10 cellular contexts compared by ENCODE assay signal in genomic region chr15:69265347-69265955, GRCh38. TPM values are rescaled to one million over a fixed set of nuclear protein-coding genes. Genes with fewer than 3 reads are reported as not detected.
DNase-seq lines count a peak whose midpoint lies in the region; ATAC-seq and TF ChIP-seq lines count a peak whose summit lies in the region.
"Had no signal": no experiment of that assay in that cellular context is flagged by ENCODE, and none has a peak within 500 bp of the region (broad histone marks: within the 10 kb centered on the region; RNA-seq: fewer than 3 reads in every experiment).

No MANE protein-coding gene starts in this region.

- no peaks in the 10 kb centered on the region for H3K36me3 Mint-ChIP-seq in activated naive CD4-positive, alpha-beta T cell treated with anti-CD3 and anti-CD28 coated beads, Interleukin-2, amount 50 U/mL, for 72 hours

- no peaks in the 10 kb centered on the region for H3K9me3 Mint-ChIP-seq in activated naive CD4-positive, alpha-beta T cell treated with anti-CD3 and anti-CD28 coated beads, Interleukin-2, amount 50 U/mL, for 72 hours

- no peak overlapping the region for H3K4me3 ChIP-seq in dorsolateral prefrontal cortex
- H3K4me3 ChIP-seq: BLaER1 treated with 17β-estradiol and CSF1 and Interleukin-3, amounts not matched to agents 10 nM and 100 nM had no signal

- intact Hi-C loops in dorsolateral prefrontal cortex (cut with DNase I): loop anchor here (5.0 to 10.0 kb wide), 3 partner anchors 103 to 201 kb away; partner anchors contain the start of gene GLCE (in 1 of the 2)

- DNase-seq in NCI-H1417 (lab: John Stamatoyannopoulos, UW): peak; percentile 7 to 76 (median 18)
- DNase-seq in NCI-H1417 treated with DMSO at 0.1 percent for 48 hours (lab: John Stamatoyannopoulos, UW): no peak
- peak; percentile 40 for DNase-seq in NCI-H1694 treated with DMSO at 0.1 percent for 48 hours (lab: John Stamatoyannopoulos, UW)
- DNase-seq in dorsolateral prefrontal cortex: no peak
- peak; percentile 10 for DNase-seq in pulmonary artery endothelial cell (ENCODE audit: low read depth, low spot score)
- DNase-seq in HuH-7.5 (ENCODE audit: low spot score): no peak
- no peak for DNase-seq in activated naive CD4-positive, alpha-beta T cell treated with anti-CD3 and anti-CD28 coated beads, Interleukin-2, amount 50 U/mL, for 72 hours (ENCODE audit: low spot score in 2 of 2)

- peak in 55 of 56 donors; percentile 33 to 80 (median 66) for TF ChIP-seq CTCF in dorsolateral prefrontal cortex (IDR thresholded peaks at IDR 0.05 in 54 of 56, conservative IDR thresholded peaks at IDR 0.05 in 2 of 56; ENCODE audit: low read depth in 1 of 56, partially characterized antibody in 56 of 56)

- no peak for ATAC-seq in activated naive CD4-positive, alpha-beta T cell treated with anti-CD3 and anti-CD28 coated beads, Interleukin-2, amount 50 U/mL, for 72 hours
- ATAC-seq in HG02840 (IDR thresholded peaks at IDR 0.05; ENCODE audit: low FRiP score, unreplicated experiment): no peak

- no peaks in the 10 kb centered on the region for H3K27me3 ChIP-seq in dorsolateral prefrontal cortex
- H3K27me3 ChIP-seq: BLaER1 treated with 17β-estradiol and CSF1 and Interleukin-3, amounts not matched to agents 10 nM and 100 nM; neutrophil had no signal

- no peak overlapping the region for H3K27ac ChIP-seq in dorsolateral prefrontal cortex
- H3K27ac ChIP-seq: BLaER1 treated with 17β-estradiol and CSF1 and Interleukin-3, amounts not matched to agents 10 nM and 100 nM; neutrophil had no signal

- no peak overlapping the region for H3K27ac Mint-ChIP-seq in activated naive CD4-positive, alpha-beta T cell treated with anti-CD3 and anti-CD28 coated beads, Interleukin-2, amount 50 U/mL, for 72 hours

RNA-seq across cellular contexts. Expression of gene PAQR5, which starts 33.3 kb away (rescaled TPM):
- total RNA-seq in dorsolateral prefrontal cortex (1 to 10 TPM in 116 of 120 experiments, under 1 TPM in 4; 0.63 to 9.3 (median 2.5) TPM), pulmonary artery endothelial cell (0.07 and 0.13 TPM in 2 replicates)
- total RNA-seq in activated naive CD4-positive, alpha-beta T cell treated with anti-CD3 and anti-CD28 coated beads, Interleukin-2, amount 50 U/mL, for 72 hours: under 1 TPM in 1 of 2 donors, not detected in 1; 0.04 TPM

Comparison
In these comparisons a context has a peak if more than half of its experiments do, and no peak if none do; other contexts are left out.
1. DNase-seq: peak in NCI-H1417 (3 of 3), NCI-H1694 treated with DMSO at 0.1 percent for 48 hours (single experiment) and pulmonary artery endothelial cell (single experiment); none in NCI-H1417 treated with DMSO at 0.1 percent for 48 hours (single experiment), dorsolateral prefrontal cortex (0 of 10), HuH-7.5 (single experiment) and activated naive CD4-positive, alpha-beta T cell treated with anti-CD3 and anti-CD28 coated beads, Interleukin-2, amount 50 U/mL, for 72 hours (0 of 2).